In genomic region chr2:48993576-48993975, GRCh38 we compare ENCODE assay signal across 21 cellular contexts.
DNase-seq lines count a peak whose midpoint lies in the region; ATAC-seq and TF ChIP-seq lines count a peak whose summit lies in the region.
"Had no signal": no experiment of that assay in that cellular context is flagged by ENCODE, and none has a peak within 500 bp of the region (broad histone marks: within the 10 kb centered on the region; RNA-seq: fewer than 3 reads in every experiment).

No MANE protein-coding gene starts in this region.

- H3K4me1 Mint-ChIP-seq in osteocyte (ENCODE audit: unreplicated experiment) (no peaks in the 10 kb centered on the region), endothelial cell (ENCODE audit: unreplicated experiment) (peaks cover 7% of the 10 kb centered on the region)
- H3K4me1 Mint-ChIP-seq: naive thymus-derived CD8-positive, alpha-beta T cell had no signal

- peaks cover 15% of the 10 kb centered on the region for H3K27me3 Mint-ChIP-seq in osteocyte (ENCODE audit: unreplicated experiment)
- H3K27me3 Mint-ChIP-seq in endothelial cell (ENCODE audit: unreplicated experiment): no peaks in the 10 kb centered on the region

- DNase-seq in foreskin fibroblast: no peak
- no peak for DNase-seq in osteocyte (ENCODE audit: extremely low spot score, unreplicated experiment)
- DNase-seq in endothelial cell (ENCODE audit: low spot score): no peak
- DNase-seq: activated CD4-positive, CD25-positive, alpha-beta regulatory T cell treated with anti-CD3 and anti-CD28 coated beads, Interleukin-2, amount 50 U/mL, for 72 hours; activated naive CD4-positive, alpha-beta T cell; CD8-positive, alpha-beta T cell; colonic mucosa; DND-41; lower lobe of right lung; naive thymus-derived CD8-positive, alpha-beta T cell; NCI-H187; NCI-H526; OCI-M1; stimulated activated naive CD4-positive, alpha-beta T cell had no signal

- H3K27ac Mint-ChIP-seq in osteocyte (ENCODE audit: unreplicated experiment) (no peak overlapping the region), endothelial cell (ENCODE audit: unreplicated experiment) (no peak overlapping the region)
- H3K27ac Mint-ChIP-seq: CD8-positive, alpha-beta T cell; naive thymus-derived CD8-positive, alpha-beta T cell had no signal

- H3K9me3 Mint-ChIP-seq in osteocyte (ENCODE audit: unreplicated experiment) (no peaks in the 10 kb centered on the region), endothelial cell (ENCODE audit: unreplicated experiment) (no peaks in the 10 kb centered on the region)
- H3K9me3 Mint-ChIP-seq: CD8-positive, alpha-beta T cell had no signal

- H3K36me3 Mint-ChIP-seq in osteocyte (ENCODE audit: unreplicated experiment) (no peaks in the 10 kb centered on the region), endothelial cell (ENCODE audit: low read depth, unreplicated experiment) (no peaks in the 10 kb centered on the region)
- H3K36me3 Mint-ChIP-seq: CD8-positive, alpha-beta T cell; naive thymus-derived CD8-positive, alpha-beta T cell had no signal

- H3K4me3 ChIP-seq in foreskin fibroblast (ENCODE audit: low read depth in 1 of 2, low read length in 2 of 2): no peak overlapping the region
- H3K4me3 ChIP-seq: colonic mucosa, lower lobe of right lung, SJSA1, smooth muscle cell had no signal

- ATAC-seq in GM18517 (IDR thresholded peaks at IDR 0.05; ENCODE audit: unreplicated experiment) (peak; percentile 35), GM19463 (IDR thresholded peaks at IDR 0.05; ENCODE audit: unreplicated experiment) (peak; percentile 31), HG02759 (IDR thresholded peaks at IDR 0.05; ENCODE audit: unreplicated experiment) (peak; percentile 34), HG03439 (IDR thresholded peaks at IDR 0.05; ENCODE audit: unreplicated experiment) (peak; percentile 45), HG03196 (IDR thresholded peaks at IDR 0.05; ENCODE audit: unreplicated experiment) (no peak)
- ATAC-seq: CD8-positive, alpha-beta T cell; lower lobe of right lung; naive thymus-derived CD8-positive, alpha-beta T cell had no signal

- H3K4me3 Mint-ChIP-seq in osteocyte (ENCODE audit: unreplicated experiment): no peak overlapping the region
- H3K4me3 Mint-ChIP-seq in endothelial cell (ENCODE audit: unreplicated experiment): no peak overlapping the region
- H3K4me3 Mint-ChIP-seq: CD8-positive, alpha-beta T cell; naive thymus-derived CD8-positive, alpha-beta T cell had no signal

- no peak for TF ChIP-seq CTCF in foreskin fibroblast (IDR thresholded peaks at IDR 0.05; ENCODE audit: low read depth, low read length)
- TF ChIP-seq CTCF in osteocyte (IDR thresholded peaks at IDR 0.05): no peak
- no peak for TF ChIP-seq CTCF in endothelial cell (IDR thresholded peaks at IDR 0.05; ENCODE audit: unreplicated experiment)
